In the genomic region with DNA sequence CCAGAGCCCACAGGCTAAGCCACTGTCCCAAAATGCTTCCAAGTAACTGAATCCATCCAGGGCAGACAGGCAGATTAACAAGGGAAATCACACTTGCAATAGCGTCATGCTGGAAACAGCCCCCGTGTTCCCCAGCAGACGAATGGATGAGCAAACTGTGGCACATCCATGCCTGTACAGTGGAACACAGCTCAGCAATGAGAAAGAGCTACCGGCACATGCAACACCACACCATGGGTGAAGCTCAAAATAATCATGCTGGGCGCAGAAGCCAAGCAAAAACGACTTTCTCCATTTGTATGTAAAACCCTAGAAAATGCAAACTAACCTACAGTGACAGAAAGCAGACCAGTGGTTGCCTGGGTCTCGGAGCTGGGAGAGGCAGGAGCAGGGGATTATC, we compare ENCODE assay signal across 14 cellular contexts.
DNase-seq lines count a peak whose midpoint lies in the region; ATAC-seq and TF ChIP-seq lines count a peak whose summit lies in the region.
"Had no signal": no experiment of that assay in that cellular context is flagged by ENCODE, and none has a peak within 500 bp of the region (broad histone marks: within the 10 kb centered on the region; RNA-seq: fewer than 3 reads in every experiment).

No MANE protein-coding gene starts in this region.

- H3K36me3 ChIP-seq in neural progenitor cell: no peaks in the 10 kb centered on the region

- no peak overlapping the region for H4K91ac ChIP-seq in H9 (ENCODE audit: insufficient read length, low read depth, low read length)

- H3K79me2 ChIP-seq in H9 (ENCODE audit: insufficient read depth, low read length) (no peaks in the 10 kb centered on the region), neural progenitor cell (ENCODE audit: low read depth) (no peaks in the 10 kb centered on the region)

- no peak overlapping the region for H2BK120ac ChIP-seq in H9 (ENCODE audit: low read depth, low read length, poor library complexity, severe bottlenecking)

- H2AFZ ChIP-seq in H9 (ENCODE audit: low read length) (no peak overlapping the region), neural progenitor cell (replicated peaks) (peak overlapping the region; percentile 59)

- no peak overlapping the region for H3K18ac ChIP-seq in H9 (ENCODE audit: insufficient read length, low read depth, low read length)

- H3K9me3 Mint-ChIP-seq in H9: no peaks in the 10 kb centered on the region
- no peaks in the 10 kb centered on the region for H3K9me3 Mint-ChIP-seq in neural progenitor cell
- H3K9me3 Mint-ChIP-seq: CD4-positive, alpha-beta T cell had no signal

- no peak overlapping the region for H3K27ac ChIP-seq in H9 (ENCODE audit: insufficient read length, low read depth, low read length)
- H3K27ac ChIP-seq in neural progenitor cell: no peak overlapping the region

- H2BK5ac ChIP-seq in H9 (ENCODE audit: insufficient read length, low read length): no peak overlapping the region

- H2BK15ac ChIP-seq in H9 (ENCODE audit: low read depth, low read length): no peak overlapping the region

- no peak overlapping the region for H2AK5ac ChIP-seq in H9 (ENCODE audit: insufficient read length, low read length)

- no peak overlapping the region for H3K9ac ChIP-seq in H9 (ENCODE audit: extremely low read depth, insufficient read length, low read length)
- H3K9ac ChIP-seq in neural progenitor cell: no peak overlapping the region

- peaks cover 10% of the 10 kb centered on the region; the same call in 1 of the 2 replicates for H3K27me3 Mint-ChIP-seq in H9 (ENCODE audit: low read depth)
- H3K27me3 Mint-ChIP-seq in neural progenitor cell (ENCODE audit: insufficient read depth, low read depth): peaks cover 19% of the 10 kb centered on the region
- H3K27me3 Mint-ChIP-seq: CD4-positive, alpha-beta T cell had no signal

- peak overlapping the region; percentile 43 for H3K4me2 ChIP-seq in H9 (ENCODE audit: insufficient read depth, insufficient read length, low read length)
- peak overlapping the region; percentile 29 for H3K4me2 ChIP-seq in neural progenitor cell

- WGBS in H9 (ENCODE audit: extremely low coverage, insufficient read length, low lambda C conversion rate): no CpG with 5 or more reads among the region's 7 CpGs

- peaks cover 4% of the 10 kb centered on the region for H3F3A ChIP-seq in neural progenitor cell (ENCODE audit: low read depth)

- TF ChIP-seq CTCF in H9 (conservative IDR thresholded peaks at IDR 0.05) (no peak), neural progenitor cell (IDR thresholded peaks at IDR 0.05) (no peak)

- no peak overlapping the region for H3K4ac ChIP-seq in H9 (ENCODE audit: low read depth, low read length)

- ATAC-seq in HG02981 (IDR thresholded peaks at IDR 0.05; ENCODE audit: unreplicated experiment): no peak
- ATAC-seq in GM21576 (IDR thresholded peaks at IDR 0.05; ENCODE audit: unreplicated experiment): no peak
- ATAC-seq in GM21381 (IDR thresholded peaks at IDR 0.05; ENCODE audit: unreplicated experiment): no peak
- ATAC-seq: GM12878 had no signal

- H3K56ac ChIP-seq in H9 (ENCODE audit: insufficient read length, low read depth, low read length): no peak overlapping the region

- H3K27me3 ChIP-seq in H9 (ENCODE audit: insufficient read depth, low read length): no peaks in the 10 kb centered on the region
- no peaks in the 10 kb centered on the region for H3K27me3 ChIP-seq in neural progenitor cell

- H3K9me3 ChIP-seq in H9 (ENCODE audit: control insufficient read depth, low read depth, low read length): no peaks in the 10 kb centered on the region
- no peaks in the 10 kb centered on the region for H3K9me3 ChIP-seq in neural progenitor cell (ENCODE audit: low read depth)

- H3T11ph ChIP-seq in H9 (ENCODE audit: low read length): no peak overlapping the region

- H3K36me3 Mint-ChIP-seq in H9 (ENCODE audit: insufficient read depth in 1 of 3, low read depth in 3 of 3) (no peaks in the 10 kb centered on the region), neural progenitor cell (no peaks in the 10 kb centered on the region)

- no peak overlapping the region for H2BK20ac ChIP-seq in H9 (ENCODE audit: low read depth, low read length, poor library complexity, severe bottlenecking)

- DNase-seq in H9 (no peak), NCI-H526 treated with DMSO at 0.1 percent for 48 hours (lab: John Stamatoyannopoulos, UW) (peak; percentile 34), neural progenitor cell (ENCODE audit: low spot score) (no peak), NCI-H1105 treated with DMSO at 0.1 percent for 48 hours (lab: John Stamatoyannopoulos, UW) (no peak)
- DNase-seq: C1 segment of cervical spinal cord; Calu3; CD4-positive, alpha-beta T cell; DMS 273 treated with DMSO at 0.1 percent for 48 hours; KBM-7 had no signal

- no peak overlapping the region; a peak in 1 of 5 replicates for H3K4me3 Mint-ChIP-seq in H9
- no peak overlapping the region for H3K4me3 Mint-ChIP-seq in neural progenitor cell
- H3K4me3 Mint-ChIP-seq: B cell; CD4-positive, alpha-beta T cell had no signal

- H4K20me1 ChIP-seq in H9 (ENCODE audit: control insufficient read depth, insufficient read depth, insufficient read length) (no peaks in the 10 kb centered on the region), neural progenitor cell (ENCODE audit: low read depth) (no peaks in the 10 kb centered on the region)

- H3K4me1 Mint-ChIP-seq in H9 (peaks cover 45% of the 10 kb centered on the region in 2 experiments), neural progenitor cell (peaks cover 15% of the 10 kb centered on the region)

- H2BK12ac ChIP-seq in H9 (ENCODE audit: insufficient read length, low read depth, low read length): no peak overlapping the region

- H3K79me1 ChIP-seq in H9 (ENCODE audit: insufficient read depth, low read depth, low read length, poor library complexity, severe bottlenecking): no peaks in the 10 kb centered on the region

- H4K5ac ChIP-seq in H9 (ENCODE audit: insufficient read length, low read depth, low read length): no peak overlapping the region

- no peak overlapping the region for H3K23ac ChIP-seq in H9 (ENCODE audit: insufficient read length, low read depth, low read length)

- H3K14ac ChIP-seq in H9 (ENCODE audit: insufficient read depth, low read length): no peak overlapping the region; the same call in 1 of the 2 replicates

- no peak overlapping the region for H3K4me3 ChIP-seq in neural progenitor cell
- H3K4me3 ChIP-seq: GM12878 had no signal

- no peak overlapping the region for H4K8ac ChIP-seq in H9 (replicated peaks; ENCODE audit: insufficient read length, low read depth, low read length)

- peaks cover 3% of the 10 kb centered on the region; the same call in 1 of the 2 replicates for H3K4me1 ChIP-seq in H9 (ENCODE audit: insufficient read depth, low read length)
- peaks cover 14% of the 10 kb centered on the region for H3K4me1 ChIP-seq in neural progenitor cell

- peak overlapping the region in 1 of 3 experiments; percentile 87; a peak in 2 of 7 replicates for H3K27ac Mint-ChIP-seq in H9
- H3K27ac Mint-ChIP-seq in neural progenitor cell: no peak overlapping the region
- H3K27ac Mint-ChIP-seq: B cell; CD4-positive, alpha-beta T cell had no signal

- H3K23me2 ChIP-seq in H9 (ENCODE audit: insufficient read length, low read depth, low read length, poor library complexity, severe bottlenecking): no peaks in the 10 kb centered on the region
